In genomic region chr10:92590623-92591549, GRCh38 we compare ENCODE assay signal across 7 cellular contexts. TPM values are rescaled to one million over a fixed set of nuclear protein-coding genes. Genes with fewer than 3 reads are reported as not detected.
A peak's percentile ranks its signal among the peaks of the same experiment; 100 is the strongest.
DNase-seq lines count a peak whose midpoint lies in the region; ATAC-seq, FAIRE-seq and TF ChIP-seq lines count a peak whose summit lies in the region.

No MANE protein-coding gene starts in this region.

- TF ChIP-seq CTCF in endothelial cell of umbilical vein (IDR thresholded peaks at IDR 0.05; ENCODE audit: extremely low read depth in 1 of 2, insufficient read depth in 1 of 2, low read depth in 1 of 2, low read length in 2 of 2): no peak

- peaks cover 23% of the 10 kb centered on the region for H3K4me1 Mint-ChIP-seq in T-helper 2 cell treated with Interferon-gamma antibody and Interleukin-4, amounts not matched to agents 5 μg/mL and 100 μg/mL, for 36 hours (ENCODE audit: low read depth)

- TF ChIP-seq EP300 in Ishikawa (IDR thresholded peaks at IDR 0.05; ENCODE audit: borderline replicate concordance): no peak

- H3K27me3 ChIP-seq in endothelial cell of umbilical vein (ENCODE audit: control insufficient read depth in 2 of 2, insufficient read depth in 2 of 2, low read length in 2 of 2): no peaks in the 10 kb centered on the region

- H3K79me2 ChIP-seq in endothelial cell of umbilical vein (ENCODE audit: control insufficient read depth, insufficient read depth, low read length): peaks cover 29% of the 10 kb centered on the region

- intact Hi-C loops in endothelial cell of umbilical vein (cut with micrococcal nuclease) (loop anchor here (1.0 to 5.0 kb wide), 6 partner anchors 17 to 286 kb away; partner anchors contain the start of gene IDE), posterior vena cava (cut with DNase I) (no loop called here)

- TF ChIP-seq RAD21 in Ishikawa (IDR thresholded peaks at IDR 0.05; ENCODE audit: low read depth): peak; percentile 27; the same call in 1 of the 2 replicates

- peaks cover 9% of the 10 kb centered on the region for H3K36me3 Mint-ChIP-seq in T-helper 2 cell treated with Interferon-gamma antibody and Interleukin-4, amounts not matched to agents 5 μg/mL and 100 μg/mL, for 36 hours (ENCODE audit: low read depth)

- CTCF ChIA-PET in endothelial cell of umbilical vein (lab: Charles Lee): interaction anchor here (1.0 to 2.5 kb wide), 22 partner anchors 11 to 290 kb away, joined by 3 to 14 read pairs (median 4); partner anchors contain the start of genes HHEX and IDE

- BruUV-seq in endothelial cell of umbilical vein (replicated peaks; lab: Mats Ljungman, UMichigan): TSS peak; percentile 81

- no peaks in the 10 kb centered on the region for H3K9me3 Mint-ChIP-seq in T-helper 2 cell treated with Interferon-gamma antibody and Interleukin-4, amounts not matched to agents 5 μg/mL and 100 μg/mL, for 36 hours

- H3K9me1 ChIP-seq in endothelial cell of umbilical vein (replicated peaks; ENCODE audit: control insufficient read depth, extremely low read depth, insufficient read depth, low read length): no peaks in the 10 kb centered on the region

- H3K9me3 ChIP-seq in endothelial cell of umbilical vein (replicated peaks; ENCODE audit: control insufficient read depth, insufficient read depth, low read length): no peaks in the 10 kb centered on the region

- peaks cover 29% of the 10 kb centered on the region for H3K4me1 ChIP-seq in endothelial cell of umbilical vein (ENCODE audit: control insufficient read depth, extremely low read depth, insufficient read depth, low read length)

- H3K4me2 ChIP-seq in endothelial cell of umbilical vein (ENCODE audit: insufficient read depth, low read length): peak overlapping the region; percentile 82

- H3K9ac ChIP-seq in endothelial cell of umbilical vein (replicated peaks; ENCODE audit: extremely low read depth, insufficient read depth, low read length): peak overlapping the region; percentile 73

- peak overlapping the region; percentile 86 for H3K4me3 Mint-ChIP-seq in T-helper 2 cell treated with Interferon-gamma antibody and Interleukin-4, amounts not matched to agents 5 μg/mL and 100 μg/mL, for 36 hours

- no peaks in the 10 kb centered on the region for H3K36me3 ChIP-seq in endothelial cell of umbilical vein (ENCODE audit: control insufficient read depth in 2 of 2, extremely low read depth in 1 of 2, insufficient read depth in 2 of 2, low read length in 2 of 2)

- H2AFZ ChIP-seq in endothelial cell of umbilical vein (ENCODE audit: low read depth, low read length): peak overlapping the region; percentile 59

- H3K4me3 ChIP-seq in endothelial cell of umbilical vein (replicated peaks in 1 of 3; ENCODE audit: insufficient read depth in 1 of 3, low read depth in 1 of 3, low read length in 3 of 3): peak overlapping the region in 2 of 3 experiments; percentile 16 to 93

- no peaks in the 10 kb centered on the region for H3K27me3 Mint-ChIP-seq in T-helper 2 cell treated with Interferon-gamma antibody and Interleukin-4, amounts not matched to agents 5 μg/mL and 100 μg/mL, for 36 hours (ENCODE audit: low read depth)

- no peak for TF ChIP-seq POLR2A in endothelial cell of umbilical vein (IDR thresholded peaks at IDR 0.05; ENCODE audit: low read depth, low read length)

- peak; percentile 8 for ATAC-seq in GM21390 (IDR thresholded peaks at IDR 0.05; ENCODE audit: unreplicated experiment)

- peak overlapping the region; percentile 83 for H3K27ac ChIP-seq in endothelial cell of umbilical vein (ENCODE audit: insufficient read depth, low read depth, low read length)

- dilution Hi-C loops in endothelial cell of umbilical vein (cut with MboI; ENCODE audit: extremely low pct_ligation_motif_present, low sequenced_read_pairs): no loop called here

- POLR2A ChIA-PET in endothelial cell of umbilical vein (lab: Charles Lee): interaction anchor here (1.1 kb wide), 1 partner anchor 16 kb away, joined by 3 read pairs; no protein-coding TSS in a partner anchor

- FAIRE-seq in G401.6 (lab: Jason Lieb, UNC): peak; percentile 73
- FAIRE-seq in endothelial cell of umbilical vein (lab: Jason Lieb, UNC): peak; percentile 35

- no peaks in the 10 kb centered on the region for H4K20me1 ChIP-seq in endothelial cell of umbilical vein (replicated peaks; ENCODE audit: control insufficient read depth, extremely low read depth, insufficient read depth, low read length)

- H3K27ac Mint-ChIP-seq in T-helper 2 cell treated with Interferon-gamma antibody and Interleukin-4, amounts not matched to agents 5 μg/mL and 100 μg/mL, for 36 hours: peak overlapping the region; percentile 99

- DNase-seq in T-helper 2 cell treated with Interferon-gamma antibody and Interleukin-4, amounts not matched to agents 5 μg/mL and 100 μg/mL, for 36 hours (ENCODE audit: low spot score): peak; percentile 11
- DNase-seq in endothelial cell of umbilical vein (ENCODE audit: low read depth, low spot score) (peak; percentile 59), mucosa of gallbladder (ENCODE audit: low spot score) (peak; percentile 28), posterior vena cava (ENCODE audit: low spot score) (no peak)

TF ChIP-seq in Ishikawa, 13 proteins besides CTCF, POLR2A, EP300 and RAD21:
- TF ChIP-seq CEBPB (IDR thresholded peaks at IDR 0.05) (no peak), ZBTB7A (IDR thresholded peaks at IDR 0.05; ENCODE audit: low read depth) (0 out of 2 replicates have a peak, but pooled peaks have one; percentile 60)

TF ChIP-seq in endothelial cell of umbilical vein, 7 proteins besides CTCF, POLR2A, EP300 and RAD21:
- TF ChIP-seq MYC (IDR thresholded peaks at IDR 0.05; ENCODE audit: low read depth, low read length) (no peak), JUN (IDR thresholded peaks at IDR 0.05; ENCODE audit: borderline replicate concordance, insufficient read depth, insufficient read length, low read depth) (no peak)

RNA-seq across cellular contexts. Expression of gene KIF11, which starts 2.0 kb away (rescaled TPM):
- total RNA-seq in endothelial cell of umbilical vein (42.6 and 42.8 TPM in 2 replicates), mucosa of gallbladder (1.8 TPM), posterior vena cava (1 to 10 TPM in 1 of 2 donors, under 1 TPM in 1; 0.67 to 1.1 TPM)
- 4.7 and 7.3 TPM in 2 replicates for polyA plus RNA-seq in endothelial cell of umbilical vein
- 12.5 and 14.2 TPM in 2 replicates for polyA plus RNA-seq in endothelial cell of umbilical vein (2011; cell fraction: cytosol; rRNA removed)
- 10.1 and 16.2 TPM in 2 replicates for polyA plus RNA-seq in endothelial cell of umbilical vein (2011; cell fraction: nucleus; rRNA removed)
- polyA plus RNA-seq in endothelial cell of umbilical vein (2012): 13.1 and 34.0 TPM in 2 replicates
- polyA minus RNA-seq in endothelial cell of umbilical vein: 6.8 and 9.2 TPM in 2 replicates
- 28.1 TPM for polyA minus RNA-seq in endothelial cell of umbilical vein (2011; cell fraction: cytosol; rRNA and poly(A)+ RNA removed)
- polyA minus RNA-seq in endothelial cell of umbilical vein (2011; cell fraction: nucleus; rRNA and poly(A)+ RNA removed): 6.9 and 13.5 TPM in 2 replicates

RNA-seq across cellular contexts. Expression of gene IDE, which starts 17.0 kb away (rescaled TPM):
- total RNA-seq in endothelial cell of umbilical vein (52.6 and 53.5 TPM in 2 replicates), mucosa of gallbladder (47.6 TPM), posterior vena cava (10 to 100 TPM; 40.1 to 45.6 TPM)
- polyA plus RNA-seq in endothelial cell of umbilical vein: 10.7 and 11.7 TPM in 2 replicates
- polyA plus RNA-seq in endothelial cell of umbilical vein (2011; cell fraction: cytosol; rRNA removed): 11.3 and 13.7 TPM in 2 replicates
- 33.4 and 35.8 TPM in 2 replicates for polyA plus RNA-seq in endothelial cell of umbilical vein (2011; cell fraction: nucleus; rRNA removed)
- polyA plus RNA-seq in endothelial cell of umbilical vein (2012): 27.0 and 35.7 TPM in 2 replicates
- polyA minus RNA-seq in endothelial cell of umbilical vein: 58.7 and 59.6 TPM in 2 replicates
- polyA minus RNA-seq in endothelial cell of umbilical vein (2011; cell fraction: cytosol; rRNA and poly(A)+ RNA removed): 29.6 TPM
- 41.8 and 59.8 TPM in 2 replicates for polyA minus RNA-seq in endothelial cell of umbilical vein (2011; cell fraction: nucleus; rRNA and poly(A)+ RNA removed)

Comparison
In these comparisons a context has a peak if more than half of its experiments do, and no peak if none do; other contexts are left out.
1. RNA of gene KIF11, which starts 2.0 kb away (total RNA-seq): 42.6 to 42.8 TPM in endothelial cell of umbilical vein; 1.8 TPM in mucosa of gallbladder (single experiment) and 0.67 to 1.1 TPM in posterior vena cava; every median in the first group is over 10 times any median in the second.